In the genomic region with DNA sequence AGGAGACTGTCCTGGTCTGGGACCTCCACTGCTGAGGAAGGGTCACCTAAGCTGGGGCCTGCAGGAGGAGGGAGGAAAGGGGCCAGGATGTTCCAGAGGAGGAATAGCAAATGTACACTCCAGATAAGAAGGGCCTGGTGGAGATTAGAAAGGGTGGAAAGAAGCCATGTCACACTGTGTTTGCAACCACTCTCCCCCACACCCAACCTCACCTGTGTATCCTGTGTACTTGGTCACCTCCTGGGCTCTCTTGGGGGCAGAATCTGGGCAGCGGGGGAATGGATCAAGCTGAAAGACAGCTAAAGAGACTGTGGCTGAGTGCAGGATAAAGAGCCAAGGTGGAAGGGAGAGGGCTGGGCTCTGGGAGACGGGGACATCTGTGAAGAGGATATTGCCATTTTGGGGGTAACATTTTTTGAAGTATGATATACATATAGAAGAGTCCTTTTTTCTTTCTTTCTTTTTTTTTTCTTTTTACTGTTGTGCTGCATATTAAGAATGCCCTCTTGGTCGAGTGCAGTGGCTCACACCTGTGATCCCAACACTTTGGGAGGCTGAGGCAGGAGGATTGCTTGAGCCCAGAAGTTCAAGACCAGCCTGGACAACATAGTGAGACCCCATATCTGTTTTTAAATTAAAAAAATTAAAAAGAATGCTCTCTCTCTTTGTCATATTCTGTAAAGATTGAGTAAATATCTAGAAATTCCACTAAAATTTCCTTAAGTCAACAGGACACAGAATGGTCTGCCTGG, we compare ENCODE assay signal across 10 cellular contexts.
A peak's percentile ranks its signal among the peaks of the same experiment; 100 is the strongest.
DNase-seq lines count a peak whose midpoint lies in the region; TF ChIP-seq lines count a peak whose summit lies in the region.
"Had no signal": no experiment of that assay in that cellular context is flagged by ENCODE, and none has a peak within 500 bp of the region (broad histone marks: within the 10 kb centered on the region; RNA-seq: fewer than 3 reads in every experiment).

No MANE protein-coding gene starts in this region.

- peak overlapping the region; percentile 45 for H2AFZ ChIP-seq in ACC112 (ENCODE audit: low read length, unreplicated experiment)
- 0 out of 2 replicates have a peak overlapping the region, but pooled peaks have one; percentile 75 for H2AFZ ChIP-seq in KMS-11 (ENCODE audit: low read depth)

- H3K27ac ChIP-seq in ACC112 (ENCODE audit: low read depth, low read length) (peak overlapping the region; percentile 57), KMS-11 (no peak overlapping the region), duodenal mucosa (ENCODE audit: low read depth, low read length) (peak overlapping the region; percentile 6)

- peak overlapping the region; percentile 28 for H3K4me3 Mint-ChIP-seq in nephron progenitor cell
- H3K4me3 Mint-ChIP-seq: activated CD4-positive, alpha-beta memory T cell treated with anti-CD3 and anti-CD28 coated beads, Interleukin-2, amount 10 ng/mL, durations not matched to agents 7 days and 5 days; CD8-positive, alpha-beta T cell had no signal

- H3K36me3 ChIP-seq in ACC112 (ENCODE audit: insufficient read depth, low read length) (no peaks in the 10 kb centered on the region), KMS-11 (ENCODE audit: insufficient read depth) (no peaks in the 10 kb centered on the region), duodenal mucosa (ENCODE audit: control insufficient read depth in 1 of 2, insufficient read depth in 2 of 2, low read length in 2 of 2) (no peaks in the 10 kb centered on the region)

- no peak for TF ChIP-seq CTCF in KMS-11 (conservative IDR thresholded peaks at IDR 0.05; ENCODE audit: low read depth, low read length)
- TF ChIP-seq CTCF in nephron progenitor cell (IDR thresholded peaks at IDR 0.05) = no peak

- no peak overlapping the region for H3K4me2 ChIP-seq in KMS-11

- peaks cover 4% of the 10 kb centered on the region for H3K27me3 Mint-ChIP-seq in nephron progenitor cell (ENCODE audit: low read depth, poor library complexity)
- H3K27me3 Mint-ChIP-seq: activated CD4-positive, alpha-beta memory T cell treated with anti-CD3 and anti-CD28 coated beads, Interleukin-2, amount 10 ng/mL, durations not matched to agents 7 days and 5 days had no signal

- H3K4me1 Mint-ChIP-seq in nephron progenitor cell = peaks cover 55% of the 10 kb centered on the region

- H3K27me3 ChIP-seq in ACC112 (ENCODE audit: insufficient read depth, low read length) (no peaks in the 10 kb centered on the region), KMS-11 (ENCODE audit: insufficient read depth, low read depth) (no peaks in the 10 kb centered on the region), duodenal mucosa (ENCODE audit: control insufficient read depth in 1 of 2, insufficient read depth in 2 of 2, low read length in 2 of 2) (no peaks in the 10 kb centered on the region)

- H3K36me3 Mint-ChIP-seq in nephron progenitor cell (ENCODE audit: low read depth) = no peaks in the 10 kb centered on the region

- H3K9ac ChIP-seq in KMS-11 (no peak overlapping the region), duodenal mucosa (ENCODE audit: low read depth in 1 of 2, low read length in 2 of 2) (peak overlapping the region in 1 of 2 donors; percentile 27)

- no peaks in the 10 kb centered on the region for H4K20me1 ChIP-seq in KMS-11 (ENCODE audit: insufficient read depth)

- DNase-seq in nephron progenitor cell (no peak), NCI-H2171 treated with DMSO at 0.1 percent for 48 hours (lab: John Stamatoyannopoulos, UW) (no peak), DMS153 treated with DMSO at 0.1 percent for 48 hours (lab: John Stamatoyannopoulos, UW; ENCODE audit: unreplicated experiment) (no peak)
- no peak for DNase-seq in activated effector memory CD4-positive, alpha-beta T cell treated with Interleukin-2 at 50 U/mL for 16 hours
- DNase-seq in effector CD8-positive, alpha-beta T cell (lab: John Stamatoyannopoulos, UW) = no peak
- DNase-seq: activated CD4-positive, alpha-beta memory T cell treated with anti-CD3 and anti-CD28 coated beads, Interleukin-2, amount 10 ng/mL, durations not matched to agents 7 days and 5 days; CD8-positive, alpha-beta T cell had no signal

- peak overlapping the region; percentile 98 for H3K27ac Mint-ChIP-seq in nephron progenitor cell
- H3K27ac Mint-ChIP-seq: activated CD4-positive, alpha-beta memory T cell treated with anti-CD3 and anti-CD28 coated beads, Interleukin-2, amount 10 ng/mL, durations not matched to agents 7 days and 5 days; CD8-positive, alpha-beta T cell had no signal

- peaks cover 23% of the 10 kb centered on the region for H3K4me1 ChIP-seq in ACC112 (ENCODE audit: control insufficient read depth, insufficient read depth, low read length, unreplicated experiment)
- peaks cover 48% of the 10 kb centered on the region for H3K4me1 ChIP-seq in KMS-11 (ENCODE audit: low read depth, poor library complexity, severe bottlenecking)
- peaks cover 33 to 35% of the 10 kb centered on the region in 2 donors for H3K4me1 ChIP-seq in duodenal mucosa (ENCODE audit: control insufficient read depth in 1 of 2, insufficient read depth in 2 of 2, low read length in 2 of 2)

- H3K79me2 ChIP-seq in ACC112 (ENCODE audit: control insufficient read depth, insufficient read depth, low read length, unreplicated experiment) (no peaks in the 10 kb centered on the region), KMS-11 (ENCODE audit: insufficient read depth, low read depth) (no peaks in the 10 kb centered on the region)

- H3K4me3 ChIP-seq in ACC112 (ENCODE audit: low read depth, low read length) (no peak overlapping the region), KMS-11 (IDR thresholded peaks at IDR 0.05; ENCODE audit: insufficient read depth, low read depth, low read length) (no peak overlapping the region), duodenal mucosa (ENCODE audit: low read depth in 1 of 2, low read length in 2 of 2) (no peak overlapping the region)

- no peaks in the 10 kb centered on the region for H3K9me3 ChIP-seq in duodenal mucosa (ENCODE audit: control insufficient read depth in 1 of 2, low read length in 2 of 2)

- H3K9me3 Mint-ChIP-seq in nephron progenitor cell = no peaks in the 10 kb centered on the region
- H3K9me3 Mint-ChIP-seq: activated CD4-positive, alpha-beta memory T cell treated with anti-CD3 and anti-CD28 coated beads, Interleukin-2, amount 10 ng/mL, durations not matched to agents 7 days and 5 days; CD8-positive, alpha-beta T cell had no signal
